In genomic region chr3:150583028-150583427, GRCh38 we compare ENCODE assay signal across 14 cellular contexts. TPM values are rescaled to one million over a fixed set of nuclear protein-coding genes. Genes with fewer than 3 reads are reported as not detected.
DNase-seq lines count a peak whose midpoint lies in the region; ATAC-seq and TF ChIP-seq lines count a peak whose summit lies in the region.
"Had no signal": no experiment of that assay in that cellular context is flagged by ENCODE, and none has a peak within 500 bp of the region (broad histone marks: within the 10 kb centered on the region; RNA-seq: fewer than 3 reads in every experiment).

No MANE protein-coding gene starts in this region.

- H3K9me3 ChIP-seq in heart right ventricle (no peaks in the 10 kb centered on the region), endodermal cell (ENCODE audit: control insufficient read depth, low read length) (peaks cover 4% of the 10 kb centered on the region)

- peak overlapping the region; percentile 75 for H3K27ac Mint-ChIP-seq in activated CD4-positive, alpha-beta memory T cell treated with anti-CD3 and anti-CD28 coated beads, Interleukin-2, amount 10 ng/mL, durations not matched to agents 7 days and 5 days
- H3K27ac Mint-ChIP-seq in nephron progenitor cell (no peak overlapping the region), endodermal cell (no peak overlapping the region)
- H3K27ac Mint-ChIP-seq: mesothelial cell of epicardium had no signal

- CTCF ChIA-PET in activated CD4-positive, alpha-beta memory T cell treated with anti-CD3 and anti-CD28 coated beads, Interleukin-2, amount 10 ng/mL, durations not matched to agents 7 days and 5 days (lab: Charles Lee): interaction anchor here (1.0 to 1.5 kb wide), 2 partner anchors 9 to 15 kb away, joined by 3 to 8 read pairs; no protein-coding TSS in a partner anchor

- WGBS in heart right ventricle, 2 donors: 85 to 93% methylated on average over 1 of the region's 1 CpG
- 94% methylated on average over 1 of the region's 1 CpG; no CpG with 5 or more reads in 1 of the 2 experiments for WGBS in endodermal cell (ENCODE audit: insufficient coverage in 1 of 2, insufficient read length in 1 of 2), 2 experiments

- TF ChIP-seq CTCF in GM20000 (IDR thresholded peaks at IDR 0.05; ENCODE audit: extremely low read depth, missing control alignments) (no peak), heart right ventricle (IDR thresholded peaks at IDR 0.05) (no peak), nephron progenitor cell (IDR thresholded peaks at IDR 0.05) (no peak), endodermal cell (conservative IDR thresholded peaks at IDR 0.05) (no peak)

- peak; percentile 51 for DNase-seq in GM20000 (ENCODE audit: low spot score)
- no peak for DNase-seq in activated CD4-positive, alpha-beta memory T cell treated with anti-CD3 and anti-CD28 coated beads, Interleukin-2, amount 10 ng/mL, durations not matched to agents 7 days and 5 days
- DNase-seq in heart right ventricle: no peak
- no peak for DNase-seq in occipital lobe (lab: John Stamatoyannopoulos, UW)
- no peak for DNase-seq in nephron progenitor cell
- no peak for DNase-seq in endodermal cell
- DNase-seq: activated CD4-positive, CD25-positive, alpha-beta regulatory T cell; amniotic stem cell; Calu3; NCI-H446 treated with DMSO at 0.1 percent for 48 hours; trophoblast cell had no signal

- H3K4me1 ChIP-seq in heart right ventricle: peaks cover 0 to 14% (median 0%) of the 10 kb centered on the region in 9 donors
- H3K4me1 ChIP-seq in endodermal cell (ENCODE audit: control insufficient read depth, insufficient read depth, low read length): no peaks in the 10 kb centered on the region

- no peaks in the 10 kb centered on the region for H3K9me3 Mint-ChIP-seq in activated CD4-positive, alpha-beta memory T cell treated with anti-CD3 and anti-CD28 coated beads, Interleukin-2, amount 10 ng/mL, durations not matched to agents 7 days and 5 days
- H3K9me3 Mint-ChIP-seq in nephron progenitor cell (no peaks in the 10 kb centered on the region), endodermal cell (no peaks in the 10 kb centered on the region)
- H3K9me3 Mint-ChIP-seq: mesothelial cell of epicardium had no signal

- intact Hi-C loops in heart right ventricle (cut with DNase I): no loop called here

- H3K4me3 Mint-ChIP-seq in activated CD4-positive, alpha-beta memory T cell treated with anti-CD3 and anti-CD28 coated beads, Interleukin-2, amount 10 ng/mL, durations not matched to agents 7 days and 5 days: peak overlapping the region; percentile 49
- H3K4me3 Mint-ChIP-seq in nephron progenitor cell (no peak overlapping the region), endodermal cell (no peak overlapping the region)
- H3K4me3 Mint-ChIP-seq: mesothelial cell of epicardium had no signal

- H3K27me3 ChIP-seq in heart right ventricle (no peaks in the 10 kb centered on the region), endodermal cell (ENCODE audit: control insufficient read depth, insufficient read depth, low read length, poor library complexity, severe bottlenecking) (no peaks in the 10 kb centered on the region)

- H3K4me3 ChIP-seq in heart right ventricle (no peak overlapping the region), endodermal cell (ENCODE audit: low read length) (no peak overlapping the region)

- POLR2A ChIA-PET in activated CD4-positive, alpha-beta memory T cell treated with anti-CD3 and anti-CD28 coated beads, Interleukin-2, amount 10 ng/mL, durations not matched to agents 7 days and 5 days (lab: Charles Lee): interaction anchor here (1.0 to 3.7 kb wide), 4 partner anchors 10 to 181 kb away, joined by 4 to 20 read pairs (median 9); partner anchors contain the start of genes EIF2A, SELENOT and SERP1

- peak; percentile 72 for ATAC-seq in GM18858 (IDR thresholded peaks at IDR 0.05; ENCODE audit: unreplicated experiment)
- peak; percentile 58 for ATAC-seq in HG03045 (IDR thresholded peaks at IDR 0.05; ENCODE audit: unreplicated experiment)
- no peak for ATAC-seq in heart right ventricle

- H3K36me3 Mint-ChIP-seq in activated CD4-positive, alpha-beta memory T cell treated with anti-CD3 and anti-CD28 coated beads, Interleukin-2, amount 10 ng/mL, durations not matched to agents 7 days and 5 days (ENCODE audit: low read depth): peaks cover 48% of the 10 kb centered on the region
- H3K36me3 Mint-ChIP-seq in nephron progenitor cell (ENCODE audit: low read depth): peaks cover 62% of the 10 kb centered on the region
- H3K36me3 Mint-ChIP-seq in endodermal cell (ENCODE audit: low read depth): peaks cover 52% of the 10 kb centered on the region

- H3K9ac ChIP-seq in endodermal cell (ENCODE audit: extremely low read depth, low read length, poor library complexity, severe bottlenecking): no peak overlapping the region

- H3K36me3 ChIP-seq in heart right ventricle (peaks cover 0 to 84% (median 18%) of the 10 kb centered on the region in 9 donors), endodermal cell (ENCODE audit: control insufficient read depth, insufficient read depth, low read length) (peaks cover 68% of the 10 kb centered on the region)

- H3K4me1 Mint-ChIP-seq in activated CD4-positive, alpha-beta memory T cell treated with anti-CD3 and anti-CD28 coated beads, Interleukin-2, amount 10 ng/mL, durations not matched to agents 7 days and 5 days: peaks cover 18% of the 10 kb centered on the region
- H3K4me1 Mint-ChIP-seq in nephron progenitor cell (no peaks in the 10 kb centered on the region), endodermal cell (peaks cover 1% of the 10 kb centered on the region)
- H3K4me1 Mint-ChIP-seq: mesothelial cell of epicardium had no signal

- H3K27ac ChIP-seq in heart right ventricle: no peak overlapping the region
- H3K27ac ChIP-seq in endodermal cell (ENCODE audit: low read depth, low read length): no peak overlapping the region

- H3K27me3 Mint-ChIP-seq in activated CD4-positive, alpha-beta memory T cell treated with anti-CD3 and anti-CD28 coated beads, Interleukin-2, amount 10 ng/mL, durations not matched to agents 7 days and 5 days: no peaks in the 10 kb centered on the region
- H3K27me3 Mint-ChIP-seq in nephron progenitor cell (ENCODE audit: low read depth, poor library complexity) (no peaks in the 10 kb centered on the region), endodermal cell (ENCODE audit: insufficient read depth) (no peaks in the 10 kb centered on the region)

RNA-seq across cellular contexts. Expression of gene SELENOT, which starts 20.1 kb away (rescaled TPM):
- 100 to 1,000 TPM; 124 to 130 TPM for total RNA-seq in activated CD4-positive, alpha-beta memory T cell treated with anti-CD3 and anti-CD28 coated beads, Interleukin-2, amount 10 ng/mL, durations not matched to agents 7 days and 5 days
- total RNA-seq in heart right ventricle (10 to 100 TPM; 63.8 to 88.2 (median 76.1) TPM), occipital lobe (103 TPM), endodermal cell (10 to 100 TPM; 70.8 to 75.9 TPM)
- polyA plus RNA-seq in heart right ventricle: 100 to 1,000 TPM in 1 of 2 donors, 10 to 100 TPM in 1; 15.9 to 101 TPM
- polyA plus RNA-seq in endodermal cell (2013, experiment 1 of 2): 101 TPM
- 96.7 TPM for polyA plus RNA-seq in endodermal cell (2013, experiment 2 of 2)

RNA-seq across cellular contexts. Expression of gene EIF2A, which starts 36.4 kb away (rescaled TPM):
- total RNA-seq in activated CD4-positive, alpha-beta memory T cell treated with anti-CD3 and anti-CD28 coated beads, Interleukin-2, amount 10 ng/mL, durations not matched to agents 7 days and 5 days: 10 to 100 TPM; 81.7 to 86.4 TPM
- total RNA-seq in heart right ventricle (10 to 100 TPM; 67.5 to 86.5 (median 76.2) TPM), occipital lobe (268 TPM), endodermal cell (10 to 100 TPM; 63.5 to 63.7 TPM)
- polyA plus RNA-seq in heart right ventricle: 10 to 100 TPM; 45.8 to 47.8 TPM
- polyA plus RNA-seq in endodermal cell (2013, experiment 1 of 2): 98.8 TPM
- 89.7 TPM for polyA plus RNA-seq in endodermal cell (2013, experiment 2 of 2)

RNA-seq across cellular contexts. Expression of gene SERP1, which starts 36.7 kb away (rescaled TPM):
- 10 to 100 TPM; 98.4 to 98.5 TPM for total RNA-seq in activated CD4-positive, alpha-beta memory T cell treated with anti-CD3 and anti-CD28 coated beads, Interleukin-2, amount 10 ng/mL, durations not matched to agents 7 days and 5 days
- 10 to 100 TPM; 17.5 to 33.7 (median 21.9) TPM for total RNA-seq in heart right ventricle
- polyA plus RNA-seq in heart right ventricle: 10 to 100 TPM; 17.5 to 79.0 TPM
- 87.0 TPM for total RNA-seq in occipital lobe
- total RNA-seq in endodermal cell: 10 to 100 TPM; 78.4 to 81.8 TPM
- polyA plus RNA-seq in endodermal cell (2013, experiment 1 of 2): 87.7 TPM
- 78.9 TPM for polyA plus RNA-seq in endodermal cell (2013, experiment 2 of 2)

Comparison
In these comparisons a context has a peak if more than half of its experiments do, and no peak if none do; other contexts are left out.
1. ATAC-seq: peak in GM18858 (single experiment) and HG03045 (single experiment); none in heart right ventricle (0 of 8).